10 cellular contexts compared by ENCODE assay signal in genomic region chr5:127892467-127893207, GRCh38.
DNase-seq lines count a peak whose midpoint lies in the region; ATAC-seq and TF ChIP-seq lines count a peak whose summit lies in the region.
"Had no signal": no experiment of that assay in that cellular context is flagged by ENCODE, and none has a peak within 500 bp of the region (broad histone marks: within the 10 kb centered on the region; RNA-seq: fewer than 3 reads in every experiment).

No MANE protein-coding gene starts in this region.

- H3K9me3 ChIP-seq in heart right ventricle (no peaks in the 10 kb centered on the region), RWPE2 (ENCODE audit: severe bottlenecking) (no peaks in the 10 kb centered on the region), transverse colon (no peaks in the 10 kb centered on the region), Peyer's patch (no peaks in the 10 kb centered on the region)

- TF ChIP-seq EP300 in transverse colon (IDR thresholded peaks at IDR 0.05; ENCODE audit: low read depth): no peak

- TF ChIP-seq POLR2A in transverse colon (IDR thresholded peaks at IDR 0.05): no peak
- TF ChIP-seq POLR2A in Peyer's patch (IDR thresholded peaks at IDR 0.05): no peak

- peak overlapping the region in 1 of 10 donors; percentile 2 for H3K4me3 ChIP-seq in heart right ventricle
- H3K4me3 ChIP-seq in RWPE2 (ENCODE audit: severe bottlenecking): no peak overlapping the region
- H3K4me3 ChIP-seq in transverse colon: no peak overlapping the region
- peak overlapping the region in 1 of 4 donors; percentile 11 for H3K4me3 ChIP-seq in Peyer's patch

- 8% methylated on average over 6 of the region's 6 CpGs for WGBS in heart right ventricle, 2 donors
- 47 to 53% methylated on average over 5 to 6 of the region's 6 CpGs for WGBS in transverse colon (ENCODE audit: low coverage in 1 of 2), 2 donors

- H3K4me1 ChIP-seq in heart right ventricle: peaks cover 0 to 25% (median 14%) of the 10 kb centered on the region in 9 donors
- peaks cover 19% of the 10 kb centered on the region for H3K4me1 ChIP-seq in RWPE2 (ENCODE audit: insufficient read depth, poor library complexity, severe bottlenecking)
- H3K4me1 ChIP-seq in foreskin keratinocyte: peaks cover 17% of the 10 kb centered on the region
- H3K4me1 ChIP-seq in transverse colon: peaks cover 0 to 7% (median 0%) of the 10 kb centered on the region in 4 donors
- H3K4me1 ChIP-seq in Peyer's patch: no peaks in the 10 kb centered on the region

- intact Hi-C loops in heart right ventricle (cut with DNase I) (loop anchor here in 1 of 10 donors (5.0 kb wide), 1 partner anchor 70 kb away; no protein-coding TSS in a partner anchor), cardiac septum (cut with DNase I) (no loop called here), transverse colon (cut with DNase I; ENCODE audit: low total_unique reads) (no loop called here)

- in situ Hi-C loops in transverse colon (cut with MboI; ENCODE audit: low pct_ligation_motif_present in 1 of 4, low pct_unique_long_range_greater_than_20kb in 1 of 4, low sequenced_read_pairs in 3 of 4): no loop called here
- in situ Hi-C loops in KBM-7 (cut with MboI; ENCODE audit: low pct_unique_long_range_greater_than_20kb, low sequenced_read_pairs): loop anchor here (25.0 kb wide), 1 partner anchor 320 kb away; no protein-coding TSS in a partner anchor

- TF ChIP-seq CTCF in heart right ventricle (IDR thresholded peaks at IDR 0.05) (no peak), RWPE2 (IDR thresholded peaks at IDR 0.05; ENCODE audit: poor library complexity, severe bottlenecking) (no peak), foreskin keratinocyte (conservative IDR thresholded peaks at IDR 0.05) (no peak), transverse colon (IDR thresholded peaks at IDR 0.05) (no peak), Peyer's patch (IDR thresholded peaks at IDR 0.05) (no peak)

- H3K27ac ChIP-seq in heart right ventricle (peak overlapping the region in 4 of 10 donors; percentile 9 to 57 (median 28)), RWPE2 (ENCODE audit: poor library complexity, severe bottlenecking) (peak overlapping the region; percentile 22), foreskin keratinocyte (peak overlapping the region; percentile 79), transverse colon (no peak overlapping the region), Peyer's patch (no peak overlapping the region)
- H3K27ac ChIP-seq: C4-2B had no signal

- no peaks in the 10 kb centered on the region for H3K27me3 ChIP-seq in heart right ventricle
- H3K27me3 ChIP-seq in RWPE2 (ENCODE audit: insufficient read depth, poor library complexity, severe bottlenecking): no peaks in the 10 kb centered on the region
- H3K27me3 ChIP-seq in foreskin keratinocyte: no peaks in the 10 kb centered on the region
- no peaks in the 10 kb centered on the region for H3K27me3 ChIP-seq in transverse colon
- no peaks in the 10 kb centered on the region for H3K27me3 ChIP-seq in Peyer's patch

- no peaks in the 10 kb centered on the region for H3K36me3 ChIP-seq in heart right ventricle
- H3K36me3 ChIP-seq in RWPE2 (ENCODE audit: low read depth): no peaks in the 10 kb centered on the region
- H3K36me3 ChIP-seq in transverse colon: no peaks in the 10 kb centered on the region
- H3K36me3 ChIP-seq in Peyer's patch: no peaks in the 10 kb centered on the region

- peak in 5 of 8 donors; percentile 34 to 67 (median 50) for ATAC-seq in heart right ventricle
- peak; percentile 90 for ATAC-seq in RWPE2 (ENCODE audit: low read depth)
- ATAC-seq in foreskin keratinocyte: peak; percentile 90
- ATAC-seq: stimulated activated memory B cell treated with anti-CD40 and anti-IgM and Interleukin-4, amounts not matched to agents 10 μg/mL and 1 μg/mL and 100 μg/mL, for 72 hours had no signal

- peak in 1 of 2 donors; percentile 6 for DNase-seq in heart right ventricle
- no peak for DNase-seq in cardiac septum (ENCODE audit: low spot score)
- DNase-seq in RWPE2 (ENCODE audit: low spot score): no peak
- peak; percentile 72 to 79 for DNase-seq in foreskin keratinocyte
- DNase-seq in activated gamma-delta T cell treated with Interleukin-2 at 50 U/mL for 16 hours: no peak
- DNase-seq in transverse colon: no peak
- no peak for DNase-seq in KBM-7
- no peak for DNase-seq in Peyer's patch

Comparison
In these comparisons a context has a peak if more than half of its experiments do, and no peak if none do; other contexts are left out.
1. DNase-seq: peak in foreskin keratinocyte (2 of 2); none in cardiac septum (single experiment), RWPE2 (single experiment), activated gamma-delta T cell treated with Interleukin-2 at 50 U/mL for 16 hours (single experiment), transverse colon (single experiment), KBM-7 (single experiment) and Peyer's patch (0 of 3).
2. H3K27ac ChIP-seq: peak in RWPE2 (single experiment) and foreskin keratinocyte (single experiment); none in transverse colon (0 of 4) and Peyer's patch (0 of 4).
3. Peak in every context shown above with its lines, with median percentiles within 50 percentile points of each other: ATAC-seq.